In the genomic region with DNA sequence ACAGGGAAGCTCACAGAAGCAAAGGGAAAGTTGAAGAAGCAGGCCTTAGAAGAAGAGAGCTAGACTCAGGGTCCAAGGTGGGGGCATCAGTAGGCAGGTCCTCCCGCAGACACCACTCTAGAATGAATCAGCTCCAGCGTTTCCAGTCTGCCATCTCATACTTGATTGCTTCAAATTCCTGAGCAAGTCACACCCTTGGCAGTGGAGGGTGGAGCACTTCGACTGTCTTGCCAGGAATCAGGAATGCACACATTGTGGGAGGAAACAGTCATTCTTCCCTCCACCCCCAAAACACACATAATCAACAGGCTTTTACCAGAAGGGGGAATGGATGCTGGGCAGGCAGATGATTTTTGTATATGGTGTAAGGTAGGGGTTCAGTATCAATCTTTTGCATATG, we compare ENCODE assay signal across 10 cellular contexts.
A peak's percentile ranks its signal among the peaks of the same experiment; 100 is the strongest.
DNase-seq lines count a peak whose midpoint lies in the region; ATAC-seq and TF ChIP-seq lines count a peak whose summit lies in the region.
"Had no signal": no experiment of that assay in that cellular context is flagged by ENCODE, and none has a peak within 500 bp of the region (broad histone marks: within the 10 kb centered on the region; RNA-seq: fewer than 3 reads in every experiment).

No MANE protein-coding gene starts in this region.

- H2AFZ ChIP-seq in HCT116 (ENCODE audit: low read depth, low read length, poor library complexity, severe bottlenecking) (no peak overlapping the region), smooth muscle cell (ENCODE audit: low read depth) (no peak overlapping the region)

- intact Hi-C loops in HCT116 (cut with micrococcal nuclease) = loop anchor here (2.0 kb wide), 1 partner anchor 130 kb away; no protein-coding TSS in a partner anchor
- intact Hi-C loops in left ventricle myocardium superior (cut with micrococcal nuclease) = no loop called here

- H3F3A ChIP-seq in smooth muscle cell (ENCODE audit: low read depth) = peaks cover 19% of the 10 kb centered on the region

- TF ChIP-seq POLR2A in HCT116 (IDR thresholded peaks at IDR 0.05; ENCODE audit: borderline replicate concordance, extremely low read depth, insufficient read depth, insufficient read length) = no peak

- TF ChIP-seq CTCF in HCT116 (IDR thresholded peaks at IDR 0.05 in 2 of 3, conservative IDR thresholded peaks at IDR 0.05 in 1 of 3; ENCODE audit: borderline replicate concordance in 1 of 3, insufficient read depth in 1 of 3, low read depth in 2 of 3, low read length in 2 of 3) = no peak
- TF ChIP-seq CTCF in smooth muscle cell (IDR thresholded peaks at IDR 0.05; ENCODE audit: borderline replicate concordance, insufficient read depth, poor library complexity, severe bottlenecking) = no peak
- no peak for TF ChIP-seq CTCF in GM20000 (IDR thresholded peaks at IDR 0.05; ENCODE audit: extremely low read depth, missing control alignments)

- H3K27me3 ChIP-seq in HCT116 (ENCODE audit: insufficient read depth, low read length) (no peaks in the 10 kb centered on the region), smooth muscle cell (ENCODE audit: low read depth) (no peaks in the 10 kb centered on the region)

- H3K4me1 ChIP-seq in HCT116 (ENCODE audit: control insufficient read depth in 1 of 2, insufficient read depth in 2 of 2, low read length in 2 of 2) = peaks cover 22 to 42% of the 10 kb centered on the region in 2 experiments
- peaks cover 42% of the 10 kb centered on the region for H3K4me1 ChIP-seq in smooth muscle cell (ENCODE audit: low read depth)

- H3K27ac ChIP-seq in HCT116 (ENCODE audit: low read depth, low read length) = peak overlapping the region; percentile 44; the same call in 1 of the 2 replicates
- H3K27ac ChIP-seq in smooth muscle cell (ENCODE audit: low read depth) = peak overlapping the region; percentile 95
- H3K27ac ChIP-seq: VCaP had no signal

- no peaks in the 10 kb centered on the region for H3K9me2 ChIP-seq in HCT116 (ENCODE audit: insufficient read depth)

- no peaks in the 10 kb centered on the region for H4K20me1 ChIP-seq in HCT116 (ENCODE audit: insufficient read depth)
- H4K20me1 ChIP-seq in smooth muscle cell (ENCODE audit: low read depth) = no peaks in the 10 kb centered on the region

- H3K79me2 ChIP-seq in HCT116 (ENCODE audit: insufficient read depth, low read length) = no peaks in the 10 kb centered on the region
- H3K79me2 ChIP-seq in smooth muscle cell (ENCODE audit: low read depth) = no peaks in the 10 kb centered on the region

- CTCF ChIA-PET in HCT116 (lab: Charles Lee) = no interaction called here

- peak; percentile 97 for ATAC-seq in HCT116
- ATAC-seq in left ventricle myocardium superior = peak; percentile 61
- no peak for ATAC-seq in HG02852 (IDR thresholded peaks at IDR 0.05; ENCODE audit: unreplicated experiment)
- ATAC-seq in activated CD4-positive, CD25-positive, alpha-beta regulatory T cell treated with anti-CD3 and anti-CD28 coated beads, Interleukin-2, amount 50 U/mL, for 24 hours = no peak

- H3K9me3 ChIP-seq in HCT116 (ENCODE audit: control insufficient read depth in 1 of 2, insufficient read depth in 1 of 2, low read depth in 1 of 2, low read length in 2 of 2) (no peaks in the 10 kb centered on the region), smooth muscle cell (replicated peaks; ENCODE audit: low read depth) (no peaks in the 10 kb centered on the region)

- POLR2A ChIA-PET in HCT116 (lab: Charles Lee) = no interaction called here

- RAD21 ChIA-PET in HCT116 (lab: Charles Lee; ENCODE audit: low non-redundant PET in 1 of 2, low total read pairs in 2 of 2, uncharacterized antibody in 2 of 2, unreplicated experiment in 2 of 2) = no interaction called here

- no peak for TF ChIP-seq RAD21 in HCT116 (IDR thresholded peaks at IDR 0.05; ENCODE audit: low read depth)

- peak overlapping the region; percentile 76 for H3K4me2 ChIP-seq in HCT116 (ENCODE audit: low read length)
- H3K4me2 ChIP-seq in smooth muscle cell = peak overlapping the region; percentile 68

- DNase-seq in HCT116 (ENCODE audit: low read depth, low spot score) (peak; percentile 78), amniotic epithelial cell (ENCODE audit: low read depth) (peak; percentile 86), left ventricle myocardium superior (no peak), smooth muscle cell (lab: John Stamatoyannopoulos, UW; ENCODE audit: unreplicated experiment) (no peak), NCI-H1048 (lab: John Stamatoyannopoulos, UW) (no peak), GM20000 (ENCODE audit: low spot score) (no peak)
- DNase-seq: NCI-H187 had no signal

- H3K4me3 ChIP-seq in HCT116 (replicated peaks in 1 of 2; ENCODE audit: low read depth in 1 of 2, low read length in 2 of 2) = peak overlapping the region in 1 of 2 experiments; percentile 32; a peak in 2 of 4 replicates
- no peak overlapping the region for H3K4me3 ChIP-seq in smooth muscle cell

- WGBS in smooth muscle cell (ENCODE audit: low lambda C conversion rate) = 11% methylated on average over 3 of the region's 3 CpGs

- no TSS peak for BruUV-seq in HCT116 (replicated peaks; lab: Mats Ljungman, UMichigan)

- H3K36me3 ChIP-seq in HCT116 (ENCODE audit: control insufficient read depth in 1 of 2, insufficient read depth in 2 of 2, low read length in 2 of 2) = no peaks in the 10 kb centered on the region
- no peaks in the 10 kb centered on the region for H3K36me3 ChIP-seq in smooth muscle cell (ENCODE audit: low read depth)

- peak overlapping the region; percentile 55 for H3K9ac ChIP-seq in HCT116 (ENCODE audit: low read length)
- peak overlapping the region; percentile 78 for H3K9ac ChIP-seq in smooth muscle cell (ENCODE audit: low read depth)

TF ChIP-seq in HCT116, 20 proteins besides CTCF, POLR2A, EP300 and RAD21:
- TF ChIP-seq SRF (IDR thresholded peaks at IDR 0.05; ENCODE audit: low read depth) (0 out of 2 replicates have a peak, but pooled peaks have one; percentile 38), ZNF274 (IDR thresholded peaks at IDR 0.05; ENCODE audit: low read depth, low read length) (no peak), SP1 (IDR thresholded peaks at IDR 0.05; ENCODE audit: low read depth) (peak; percentile 74), CBX3 (IDR thresholded peaks at IDR 0.05; ENCODE audit: low read depth) (peak; percentile 83; the same call in 1 of the 2 replicates), POLR2AphosphoS5 (IDR thresholded peaks at IDR 0.05; ENCODE audit: low read depth, low read length) (peak; percentile 49; the same call in 1 of the 2 replicates), ATF3 (IDR thresholded peaks at IDR 0.05) (no peak), JUND (IDR thresholded peaks at IDR 0.05) (peak; percentile 72), ZBTB33 (IDR thresholded peaks at IDR 0.05; ENCODE audit: extremely low read depth, insufficient replicate concordance, low read length) (no peak), FOSL1 (IDR thresholded peaks at IDR 0.05; ENCODE audit: low read depth) (peak; percentile 34; the same call in 1 of the 2 replicates), EGR1 (IDR thresholded peaks at IDR 0.05; ENCODE audit: low read depth) (peak; percentile 52; the same call in 1 of the 2 replicates), EZH2 (IDR thresholded peaks at IDR 0.05) (no peak), ZFX (IDR thresholded peaks at IDR 0.05) (no peak), YY1 (IDR thresholded peaks at IDR 0.05; ENCODE audit: extremely low read depth, insufficient replicate concordance, low read depth, low read length) (peak; percentile 69)
- TF ChIP-seq, protein P1, sequence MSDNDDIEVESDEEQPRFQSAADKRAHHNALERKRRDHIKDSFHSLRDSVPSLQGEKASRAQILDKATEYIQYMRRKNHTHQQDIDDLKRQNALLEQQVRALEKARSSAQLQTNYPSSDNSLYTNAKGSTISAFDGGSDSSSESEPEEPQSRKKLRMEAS (IDR thresholded peaks at IDR 0.05) = peak; percentile 60; the same call in 1 of the 2 replicates

Comparison
In these comparisons a context has a peak if more than half of its experiments do, and no peak if none do; other contexts are left out.
1. ATAC-seq: peak in HCT116 (single experiment) and left ventricle myocardium superior (single experiment); none in HG02852 (single experiment) and activated CD4-positive, CD25-positive, alpha-beta regulatory T cell treated with anti-CD3 and anti-CD28 coated beads, Interleukin-2, amount 50 U/mL, for 24 hours (0 of 2).
2. DNase-seq: peak in HCT116 (single experiment) and amniotic epithelial cell (single experiment); none in left ventricle myocardium superior (single experiment), smooth muscle cell (single experiment), NCI-H1048 (single experiment) and GM20000 (single experiment).